Comparison of ENCODE assay signal across 1 cellular context in the genomic region with DNA sequence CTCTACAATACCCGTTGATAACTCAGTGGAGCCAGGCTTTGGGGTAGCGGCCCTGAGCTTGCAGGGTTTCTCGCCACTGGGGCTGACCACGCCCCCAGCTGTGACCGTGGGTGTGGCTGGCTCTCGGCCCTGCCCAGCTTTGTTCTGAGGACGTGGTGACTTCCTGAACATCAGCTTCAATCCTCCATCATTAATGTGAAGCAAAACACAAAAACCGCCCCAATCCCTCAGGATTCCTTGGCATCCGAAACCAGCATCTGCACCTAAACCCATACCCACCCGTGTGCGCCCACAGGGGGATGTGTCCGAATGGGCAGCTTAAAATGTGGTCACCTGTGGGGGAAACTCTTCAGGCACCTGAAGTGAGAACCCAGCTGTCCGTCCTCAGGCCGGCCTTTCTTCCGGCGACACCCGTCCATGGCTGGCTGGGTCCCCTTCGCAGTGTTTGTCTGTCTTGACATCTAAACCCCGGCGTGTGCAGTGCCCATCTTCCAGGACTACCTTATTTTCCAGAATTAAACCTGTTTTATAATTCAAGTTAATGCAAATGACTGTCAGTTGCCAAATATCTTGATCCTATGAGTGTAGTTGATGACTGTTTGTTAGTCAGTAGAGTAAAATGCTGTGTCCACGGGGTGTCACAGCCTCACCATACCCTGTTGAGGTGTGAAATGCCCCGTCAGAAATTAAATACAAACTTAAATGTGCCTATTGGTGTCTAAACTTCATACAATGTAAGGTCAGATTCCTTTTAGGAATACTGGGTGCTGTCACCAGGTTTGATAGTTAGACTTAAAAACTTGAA.
TF ChIP-seq lines count a peak whose summit lies in the region.

No MANE protein-coding gene starts in this region.

TF ChIP-seq in IMR-90, 13 proteins besides CTCF, POLR2A, EP300 and RAD21 (continued from another document):
- TF ChIP-seq, protein P1, sequence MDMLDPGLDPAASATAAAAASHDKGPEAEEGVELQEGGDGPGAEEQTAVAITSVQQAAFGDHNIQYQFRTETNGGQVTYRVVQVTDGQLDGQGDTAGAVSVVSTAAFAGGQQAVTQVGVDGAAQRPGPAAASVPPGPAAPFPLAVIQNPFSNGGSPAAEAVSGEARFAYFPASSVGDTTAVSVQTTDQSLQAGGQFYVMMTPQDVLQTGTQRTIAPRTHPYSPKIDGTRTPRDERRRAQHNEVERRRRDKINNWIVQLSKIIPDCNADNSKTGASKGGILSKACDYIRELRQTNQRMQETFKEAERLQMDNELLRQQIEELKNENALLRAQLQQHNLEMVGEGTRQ (IDR thresholded peaks at IDR 0.05; ENCODE audit: low read depth, low read length): no peak
- no peak for TF ChIP-seq MAZ (IDR thresholded peaks at IDR 0.05; ENCODE audit: borderline replicate concordance, low read depth, low read length)
